10 cellular contexts compared by ENCODE assay signal in the genomic region with DNA sequence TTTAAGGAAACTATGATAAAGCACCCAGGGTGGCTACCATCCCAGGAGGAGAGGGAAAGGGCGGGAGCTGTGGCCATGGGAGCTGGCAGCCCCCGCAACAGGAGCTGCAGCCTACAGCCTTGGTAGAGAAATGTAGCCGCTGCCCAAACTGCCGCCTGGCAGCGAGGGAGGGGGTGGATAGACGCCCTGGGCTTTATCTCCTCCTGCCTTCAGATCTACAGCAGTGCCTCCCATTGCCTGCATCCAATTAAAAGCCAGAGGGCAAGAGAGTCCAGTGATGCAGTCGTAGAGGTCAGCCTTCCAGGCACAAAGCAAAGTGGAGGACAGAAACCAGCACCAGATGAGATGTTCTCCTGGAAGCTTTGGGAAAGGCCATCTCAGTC. TPM values are rescaled to one million over a fixed set of nuclear protein-coding genes. Genes with fewer than 3 reads are reported as not detected.
A peak's percentile ranks its signal among the peaks of the same experiment; 100 is the strongest.
DNase-seq lines count a peak whose midpoint lies in the region; ATAC-seq and TF ChIP-seq lines count a peak whose summit lies in the region.
"Had no signal": no experiment of that assay in that cellular context is flagged by ENCODE, and none has a peak within 500 bp of the region (broad histone marks: within the 10 kb centered on the region; RNA-seq: fewer than 3 reads in every experiment).

No MANE protein-coding gene starts in this region.

- ATAC-seq in omental fat pad (ENCODE audit: low FRiP score) (peak; percentile 73), HG02884 (IDR thresholded peaks at IDR 0.05; ENCODE audit: unreplicated experiment) (no peak)

- no peak for TF ChIP-seq CTCF in fibroblast of mammary gland (conservative IDR thresholded peaks at IDR 0.05; ENCODE audit: control insufficient read depth, insufficient read depth, low read depth, low read length)
- no peak for TF ChIP-seq CTCF in omental fat pad (IDR thresholded peaks at IDR 0.05)

- H3K4me3 ChIP-seq in fibroblast of mammary gland (ENCODE audit: control insufficient read depth, low read depth, low read length) = peak overlapping the region; percentile 45
- H3K4me3 ChIP-seq: K562 had no signal

- DNase-seq in G401 (ENCODE audit: low spot score) (peak; percentile 75), NCI-H69 (lab: John Stamatoyannopoulos, UW) (peak; percentile 87), fibroblast of mammary gland (ENCODE audit: low read depth) (peak; percentile 24), omental fat pad (ENCODE audit: low spot score) (no peak), erythroblast (lab: John Stamatoyannopoulos, UW) (no peak), SIG-M5 (lab: John Stamatoyannopoulos, UW) (no peak), GM19240 (ENCODE audit: insufficient read length, low spot score) (no peak)
- DNase-seq: stimulated activated CD4-positive, alpha-beta T cell treated with anti-CD3 and anti-CD28 coated beads, Interleukin-4, amount 100 ng/mL, for 4 hours had no signal

- in situ Hi-C loops in G401 (cut with HindIII; ENCODE audit: low sequenced_read_pairs) = no loop called here

- TF ChIP-seq POLR2A in erythroblast (IDR thresholded peaks at IDR 0.05; ENCODE audit: low read length) = no peak

RNA-seq across cellular contexts. Expression of gene ZFAND3, which starts 35.0 kb away (rescaled TPM):
- 34.7 and 36.2 TPM in 2 replicates for total RNA-seq in G401 (2014; rRNA removed; shearing (Covaris generic))
- total RNA-seq in omental fat pad = 10 to 100 TPM; 28.8 to 43.8 (median 38.0) TPM

Comparison
In these comparisons a context has a peak if more than half of its experiments do, and no peak if none do; other contexts are left out.
1. DNase-seq: peak in G401 (single experiment), NCI-H69 (single experiment) and fibroblast of mammary gland (single experiment); none in omental fat pad (single experiment), erythroblast (0 of 2), SIG-M5 (single experiment) and GM19240 (single experiment).